14 cellular contexts compared by ENCODE assay signal in genomic region chr6:17289491-17290106, GRCh38. TPM values are rescaled to one million over a fixed set of nuclear protein-coding genes. Genes with fewer than 3 reads are reported as not detected.
DNase-seq lines count a peak whose midpoint lies in the region; ATAC-seq and TF ChIP-seq lines count a peak whose summit lies in the region.
"Had no signal": no experiment of that assay in that cellular context is flagged by ENCODE, and none has a peak within 500 bp of the region (broad histone marks: within the 10 kb centered on the region; RNA-seq: fewer than 3 reads in every experiment).

No MANE protein-coding gene starts in this region.

- dilution Hi-C loops in IMR-90 (cut with HindIII; ENCODE audit: low sequenced_read_pairs, unreplicated experiment) = no loop called here

- H2BK20ac ChIP-seq in IMR-90 (ENCODE audit: low read depth, low read length) = no peak overlapping the region

- no peaks in the 10 kb centered on the region for H3K9me1 ChIP-seq in IMR-90 (ENCODE audit: insufficient read depth, low read length)

- H3K4me2 ChIP-seq in IMR-90 (ENCODE audit: low read depth, low read length) (no peak overlapping the region), PC-3 (ENCODE audit: low read length) (no peak overlapping the region)

- H3K9me3 ChIP-seq in IMR-90 (ENCODE audit: control insufficient read depth, insufficient read depth, low read length) (no peaks in the 10 kb centered on the region), lung (ENCODE audit: control insufficient read depth in 2 of 2, insufficient read depth in 1 of 2, low read length in 1 of 2) (no peaks in the 10 kb centered on the region), stomach (no peaks in the 10 kb centered on the region), PC-3 (ENCODE audit: low read length) (no peaks in the 10 kb centered on the region)

- no peak overlapping the region for H4K91ac ChIP-seq in IMR-90 (ENCODE audit: insufficient read depth, low read depth, low read length)

- H2AK9ac ChIP-seq in IMR-90 (replicated peaks; ENCODE audit: low read depth, low read length, poor library complexity) = no peak overlapping the region

- TF ChIP-seq RAD21 in IMR-90 (IDR thresholded peaks at IDR 0.05; ENCODE audit: low read length) = no peak

- H3K18ac ChIP-seq in IMR-90 (ENCODE audit: low read depth, low read length) = no peak overlapping the region

- no peak overlapping the region for H2BK120ac ChIP-seq in IMR-90 (ENCODE audit: low read depth, low read length)

- H3K9ac ChIP-seq in IMR-90 (ENCODE audit: low read depth, low read length) (no peak overlapping the region), PC-3 (ENCODE audit: low read length) (no peak overlapping the region)

- no peaks in the 10 kb centered on the region for H3K4me1 ChIP-seq in IMR-90 (ENCODE audit: control insufficient read depth, insufficient read depth, low read length)
- H3K4me1 ChIP-seq in lung (ENCODE audit: control insufficient read depth in 2 of 2, insufficient read depth in 2 of 2, low read length in 2 of 2) = peaks cover 0 to 7% of the 10 kb centered on the region in 2 donors
- H3K4me1 ChIP-seq in stomach = peaks cover 0 to 12% (median 3%) of the 10 kb centered on the region in 4 donors
- no peaks in the 10 kb centered on the region for H3K4me1 ChIP-seq in PC-3 (ENCODE audit: insufficient read depth, low read length)

- CTCF ChIA-PET in IMR-90 (lab: Yijun Ruan, JAX) (no interaction called here), PC-3 (lab: Charles Lee) (no interaction called here)
- CTCF ChIA-PET in activated CD8-positive, alpha-beta T cell treated with anti-CD3 and anti-CD28 coated beads, Interleukin-2, amount 10 ng/mL, durations not matched to agents 7 days and 5 days (lab: Charles Lee) = no interaction called here

- DNase-seq in IMR-90 (peak; percentile 60), epithelial cell of esophagus (ENCODE audit: low read depth) (peak; percentile 54), lung (ENCODE audit: low spot score) (peak; percentile 82), stomach (no peak), PC-3 (no peak), erythroblast (lab: John Stamatoyannopoulos, UW) (no peak)
- no peak for DNase-seq in activated CD8-positive, alpha-beta T cell treated with anti-CD3 and anti-CD28 coated beads, Interleukin-2, amount 10 ng/mL, durations not matched to agents 7 days and 5 days
- DNase-seq: activated CD4-positive, alpha-beta memory T cell treated with anti-CD3 and anti-CD28 coated beads for 36 hours; NCI-H526; T1000 had no signal

- no peaks in the 10 kb centered on the region for H3F3A ChIP-seq in PC-3 (ENCODE audit: low read length, unreplicated experiment)

- peak; percentile 40 for TF ChIP-seq EP300 in stomach (IDR thresholded peaks at IDR 0.05)

- no peak overlapping the region for H2AK5ac ChIP-seq in IMR-90 (ENCODE audit: low read depth, low read length)

- H4K20me1 ChIP-seq in IMR-90 (ENCODE audit: insufficient read depth, low read length) = no peaks in the 10 kb centered on the region
- no peaks in the 10 kb centered on the region for H4K20me1 ChIP-seq in PC-3 (ENCODE audit: low read length)

- H3K27ac ChIP-seq in IMR-90 (ENCODE audit: insufficient read depth, low read length) (no peak overlapping the region), lung (ENCODE audit: low read depth in 1 of 2, low read length in 1 of 2) (peak overlapping the region in 1 of 2 donors; percentile 98), stomach (peak overlapping the region in 2 of 5 donors; percentile 48 to 75), PC-3 (ENCODE audit: low read length) (no peak overlapping the region)

- H3K4me1 Mint-ChIP-seq in activated CD8-positive, alpha-beta T cell treated with anti-CD3 and anti-CD28 coated beads, Interleukin-2, amount 10 ng/mL, durations not matched to agents 7 days and 5 days (ENCODE audit: low read depth) = no peaks in the 10 kb centered on the region
- H3K4me1 Mint-ChIP-seq: central memory CD8-positive, alpha-beta T cell; IgD-negative memory B cell had no signal

- no peak for ATAC-seq in IMR-90 (ENCODE audit: low read depth)
- peak; percentile 79 for ATAC-seq in lung (ENCODE audit: insufficient read depth, low FRiP score)
- no peak for ATAC-seq in PC-3
- no peak for ATAC-seq in activated CD8-positive, alpha-beta T cell treated with anti-CD3 and anti-CD28 coated beads, Interleukin-2, amount 10 ng/mL, durations not matched to agents 7 days and 5 days
- no peak for ATAC-seq in GM21825 (IDR thresholded peaks at IDR 0.05; ENCODE audit: unreplicated experiment)
- ATAC-seq: esophagus mucosa had no signal

- intact Hi-C loops in IMR-90 (cut with micrococcal nuclease) (no loop called here), stomach (cut with DNase I; ENCODE audit: low total_unique reads) (no loop called here), PC-3 (cut with micrococcal nuclease) (no loop called here)

- no peak overlapping the region for H3K27ac Mint-ChIP-seq in activated CD8-positive, alpha-beta T cell treated with anti-CD3 and anti-CD28 coated beads, Interleukin-2, amount 10 ng/mL, durations not matched to agents 7 days and 5 days
- H3K27ac Mint-ChIP-seq: activated CD4-positive, alpha-beta memory T cell treated with anti-CD3 and anti-CD28 coated beads for 36 hours; IgD-negative memory B cell had no signal

- TF ChIP-seq POLR2A in IMR-90 (IDR thresholded peaks at IDR 0.05; ENCODE audit: low read depth, low read length) = no peak
- TF ChIP-seq POLR2A in stomach (IDR thresholded peaks at IDR 0.05) = no peak
- TF ChIP-seq POLR2A in erythroblast (IDR thresholded peaks at IDR 0.05; ENCODE audit: low read length) = no peak

- BruUV-seq in IMR-90 (replicated peaks; lab: Mats Ljungman, UMichigan) (no TSS peak), PC-3 (replicated peaks; lab: Mats Ljungman, UMichigan) (no TSS peak)

- H4K5ac ChIP-seq in IMR-90 (ENCODE audit: low read depth, low read length) = no peak overlapping the region

- H3K4me3 ChIP-seq in IMR-90 (ENCODE audit: insufficient read depth, low read depth, low read length) = no peak overlapping the region
- no peak overlapping the region for H3K4me3 ChIP-seq in epithelial cell of esophagus (ENCODE audit: low read length)
- H3K4me3 ChIP-seq in lung = no peak overlapping the region
- no peak overlapping the region for H3K4me3 ChIP-seq in stomach
- H3K4me3 ChIP-seq in PC-3 (ENCODE audit: low read length) = no peak overlapping the region

- H3K4ac ChIP-seq in IMR-90 (ENCODE audit: low read depth, low read length) = no peak overlapping the region

- H3K4me3 Mint-ChIP-seq in activated CD8-positive, alpha-beta T cell treated with anti-CD3 and anti-CD28 coated beads, Interleukin-2, amount 10 ng/mL, durations not matched to agents 7 days and 5 days = no peak overlapping the region
- H3K4me3 Mint-ChIP-seq: activated CD4-positive, alpha-beta memory T cell treated with anti-CD3 and anti-CD28 coated beads for 36 hours; central memory CD8-positive, alpha-beta T cell; IgD-negative memory B cell had no signal

- no peak overlapping the region for H3K14ac ChIP-seq in IMR-90 (replicated peaks; ENCODE audit: low read depth, low read length)

- no peak overlapping the region for H2BK15ac ChIP-seq in IMR-90 (ENCODE audit: low read depth, low read length)

- POLR2A ChIA-PET in IMR-90 (lab: Charles Lee; ENCODE audit: unreplicated experiment) (no interaction called here), PC-3 (lab: Charles Lee; ENCODE audit: unreplicated experiment) (no interaction called here)
- POLR2A ChIA-PET in activated CD8-positive, alpha-beta T cell treated with anti-CD3 and anti-CD28 coated beads, Interleukin-2, amount 10 ng/mL, durations not matched to agents 7 days and 5 days (lab: Charles Lee) = no interaction called here

- no peaks in the 10 kb centered on the region for H3K36me3 Mint-ChIP-seq in activated CD8-positive, alpha-beta T cell treated with anti-CD3 and anti-CD28 coated beads, Interleukin-2, amount 10 ng/mL, durations not matched to agents 7 days and 5 days (ENCODE audit: low read depth)
- H3K36me3 Mint-ChIP-seq: activated CD4-positive, alpha-beta memory T cell treated with anti-CD3 and anti-CD28 coated beads for 36 hours; IgD-negative memory B cell had no signal

- H3K27me3 ChIP-seq in IMR-90 (ENCODE audit: control insufficient read depth, insufficient read depth, low read length) (no peaks in the 10 kb centered on the region), lung (ENCODE audit: control insufficient read depth, insufficient read depth) (peaks cover 7% of the 10 kb centered on the region), stomach (peaks cover 0 to 20% (median 15%) of the 10 kb centered on the region in 3 donors), PC-3 (ENCODE audit: low read length) (no peaks in the 10 kb centered on the region)

- H3K27me3 Mint-ChIP-seq in activated CD8-positive, alpha-beta T cell treated with anti-CD3 and anti-CD28 coated beads, Interleukin-2, amount 10 ng/mL, durations not matched to agents 7 days and 5 days (ENCODE audit: low read depth) = peaks cover 10% of the 10 kb centered on the region

- TF ChIP-seq CTCF in IMR-90 (conservative IDR thresholded peaks at IDR 0.05; ENCODE audit: low read depth, low read length) (no peak), epithelial cell of esophagus (IDR thresholded peaks at IDR 0.05; ENCODE audit: insufficient read depth, low read depth, low read length, missing control alignments) (no peak), lung (IDR thresholded peaks at IDR 0.05; ENCODE audit: control extremely low read depth, extremely low read depth) (no peak), stomach (IDR thresholded peaks at IDR 0.05) (no peak), PC-3 (conservative IDR thresholded peaks at IDR 0.05; ENCODE audit: low read depth, low read length) (no peak)

- no peaks in the 10 kb centered on the region for H3K9me3 Mint-ChIP-seq in activated CD8-positive, alpha-beta T cell treated with anti-CD3 and anti-CD28 coated beads, Interleukin-2, amount 10 ng/mL, durations not matched to agents 7 days and 5 days (ENCODE audit: insufficient read depth)
- H3K9me3 Mint-ChIP-seq: activated CD4-positive, alpha-beta memory T cell treated with anti-CD3 and anti-CD28 coated beads for 36 hours; central memory CD8-positive, alpha-beta T cell; IgD-negative memory B cell had no signal

- H2BK5ac ChIP-seq in IMR-90 (ENCODE audit: low read depth, low read length, poor library complexity, severe bottlenecking) = no peak overlapping the region

- peaks cover 0 to 23% of the 10 kb centered on the region in 2 experiments; a peak in 2 of 4 replicates for H3K79me1 ChIP-seq in IMR-90 (ENCODE audit: low read depth in 1 of 2, low read length in 2 of 2)

- H3K9me2 ChIP-seq in PC-3 (replicated peaks; ENCODE audit: low read length) = no peaks in the 10 kb centered on the region

- H3K36me3 ChIP-seq in IMR-90 (ENCODE audit: control insufficient read depth, insufficient read depth, low read length) (peaks cover 9% of the 10 kb centered on the region), lung (ENCODE audit: control insufficient read depth in 2 of 2, insufficient read depth in 2 of 2, low read length in 2 of 2) (no peaks in the 10 kb centered on the region), stomach (peaks cover 0 to 6% (median 2%) of the 10 kb centered on the region in 4 donors), PC-3 (ENCODE audit: low read depth, low read length) (no peaks in the 10 kb centered on the region)

- H3K56ac ChIP-seq in IMR-90 (ENCODE audit: extremely low read depth, insufficient read depth, low read length) = no peak overlapping the region

- H3K23ac ChIP-seq in IMR-90 (ENCODE audit: low read depth, low read length) = no peak overlapping the region

- no peaks in the 10 kb centered on the region for H3K79me2 ChIP-seq in PC-3 (ENCODE audit: low read length)

- in situ Hi-C loops in IMR-90 (cut with MboI; ENCODE audit: low sequenced_read_pairs) = loop anchor here (10.0 kb wide), 1 partner anchor 295 kb away; no protein-coding TSS in a partner anchor

- no peak overlapping the region for H2AFZ ChIP-seq in IMR-90 (replicated peaks; ENCODE audit: low read length, poor library complexity)
- H2AFZ ChIP-seq in PC-3 (ENCODE audit: low read length) = no peak overlapping the region

- WGBS in IMR-90 (ENCODE audit: extremely low coverage in 2 of 2, insufficient read length in 1 of 2), 2 experiments = 70% methylated on average over 11 of the region's 13 CpGs; no CpG with 5 or more reads in 1 of the 2 experiments
- WGBS in lung, 2 donors = 47 to 79% methylated on average over 13 of the region's 13 CpGs
- WGBS in stomach, 5 donors = 51 to 57% (median 55%) methylated on average over 12 to 13 of the region's 13 CpGs

- no peak overlapping the region for H4K8ac ChIP-seq in IMR-90 (ENCODE audit: low read depth in 2 of 2, low read length in 2 of 2)

RNA-seq across cellular contexts. Expression of gene RBM24, which starts 8.4 kb away (rescaled TPM):
- total RNA-seq in IMR-90 (2012; rRNA removed) (4.1 and 6.7 TPM in 2 replicates), lung (1 to 10 TPM; 1.9 to 3.0 TPM), stomach (1 to 10 TPM in 3 of 5 donors, under 1 TPM in 1, not detected in 1; 0.58 to 2.6 (median 1.8) TPM), PC-3 (2014; rRNA removed) (2.0 and 3.2 TPM in 2 replicates)
- polyA plus RNA-seq in IMR-90 (2012; rRNA removed) (6.6 and 8.1 TPM in 2 replicates), lung (1 to 10 TPM; 1.1 to 1.7 TPM), stomach (1 to 10 TPM in 1 of 3 donors, under 1 TPM in 2; 0.25 to 1.6 (median 0.92) TPM)
- polyA plus RNA-seq in IMR-90 (2012; cell fraction: cytosol; rRNA removed) = 3.4 and 9.8 TPM in 2 replicates
- polyA plus RNA-seq in IMR-90 (2012; cell fraction: nucleus; rRNA removed; ENCODE audit: low replicate concordance) = 10.1 and 17.8 TPM in 2 replicates
- total RNA-seq in activated CD8-positive, alpha-beta T cell treated with anti-CD3 and anti-CD28 coated beads, Interleukin-2, amount 10 ng/mL, durations not matched to agents 7 days and 5 days = not detected
- total RNA-seq: activated CD4-positive, alpha-beta memory T cell treated with anti-CD3 and anti-CD28 coated beads for 36 hours had no signal
- polyA plus RNA-seq: IgD-negative memory B cell had no signal

Comparison
In these comparisons a context has a peak if more than half of its experiments do, and no peak if none do; other contexts are left out.
1. DNase-seq: peak in IMR-90 (single experiment), epithelial cell of esophagus (single experiment) and lung (single experiment); none in stomach (single experiment), PC-3 (single experiment), activated CD8-positive, alpha-beta T cell treated with anti-CD3 and anti-CD28 coated beads, Interleukin-2, amount 10 ng/mL, durations not matched to agents 7 days and 5 days (single experiment) and erythroblast (0 of 2).